In genomic region chr17:29059281-29059680, GRCh38 we compare ENCODE assay signal across 14 cellular contexts. TPM values are rescaled to one million over a fixed set of nuclear protein-coding genes. Genes with fewer than 3 reads are reported as not detected.
DNase-seq lines count a peak whose midpoint lies in the region; ATAC-seq and TF ChIP-seq lines count a peak whose summit lies in the region.
"Had no signal": no experiment of that assay in that cellular context is flagged by ENCODE, and none has a peak within 500 bp of the region (broad histone marks: within the 10 kb centered on the region; RNA-seq: fewer than 3 reads in every experiment).

No MANE protein-coding gene starts in this region.

- H3K9me3 ChIP-seq in SK-N-SH: no peaks in the 10 kb centered on the region
- H3K9me3 ChIP-seq: tibial artery had no signal

- H3F3A ChIP-seq in SK-N-SH (replicated peaks; ENCODE audit: insufficient read depth): no peaks in the 10 kb centered on the region

- WGBS in SK-N-SH (ENCODE audit: low lambda C conversion rate): 80% methylated on average over 2 of the region's 2 CpGs

- CTCF ChIA-PET in SK-N-SH (lab: Yijun Ruan, JAX): interaction anchor here (0.7 to 1.8 kb wide), 4 partner anchors 14 to 58 kb away, joined by 3 to 11 read pairs (median 4); no protein-coding TSS in a partner anchor
- CTCF ChIA-PET in RWPE1 (lab: Yijun Ruan, JAX): interaction anchor here (0.6 to 1.0 kb wide), 2 partner anchors 20 to 57 kb away, joined by 3 to 4 read pairs; no protein-coding TSS in a partner anchor

- H3K4me3 ChIP-seq in SK-N-SH (ENCODE audit: low read depth in 2 of 2, low read length in 1 of 2) (no peak overlapping the region), H7 (ENCODE audit: insufficient read depth, low read depth, low read length) (no peak overlapping the region)
- H3K4me3 ChIP-seq: tibial artery had no signal

- no peak overlapping the region for H2AFZ ChIP-seq in SK-N-SH (ENCODE audit: low read depth)

- POLR2A ChIA-PET in SK-N-SH (lab: Yijun Ruan, JAX): no interaction called here
- POLR2A ChIA-PET in RWPE1 (lab: Yijun Ruan, JAX; ENCODE audit: low non-redundant PET): no interaction called here

- TF ChIP-seq EP300 in SK-N-SH (IDR thresholded peaks at IDR 0.05; ENCODE audit: borderline replicate concordance in 1 of 2, low read depth in 1 of 2, low read length in 1 of 2): no peak

- H3K9me2 ChIP-seq in SK-N-SH: no peaks in the 10 kb centered on the region

- H3K36me3 ChIP-seq in SK-N-SH (replicated peaks in 1 of 2; ENCODE audit: control insufficient read depth in 1 of 2, insufficient read depth in 2 of 2, low read length in 1 of 2) (no peaks in the 10 kb centered on the region), H7 (replicated peaks; ENCODE audit: control insufficient read depth, insufficient read depth, low read length) (no peaks in the 10 kb centered on the region)
- H3K36me3 ChIP-seq: tibial artery had no signal

- H3K9ac ChIP-seq in SK-N-SH: no peak overlapping the region

- no peaks in the 10 kb centered on the region for H4K20me1 ChIP-seq in SK-N-SH (ENCODE audit: insufficient read depth)

- H3K27me3 ChIP-seq in SK-N-SH (ENCODE audit: insufficient read depth) (no peaks in the 10 kb centered on the region), H7 (ENCODE audit: control insufficient read depth, insufficient read depth, low read length) (no peaks in the 10 kb centered on the region)

- H3K79me2 ChIP-seq in SK-N-SH (ENCODE audit: insufficient read depth): no peaks in the 10 kb centered on the region

- H3K27ac ChIP-seq in SK-N-SH (ENCODE audit: low read depth in 2 of 2, low read length in 1 of 2) (no peak overlapping the region), RWPE1 (no peak overlapping the region)
- H3K27ac ChIP-seq: tibial artery had no signal

- peaks cover 7 to 45% of the 10 kb centered on the region in 2 experiments; a peak in 3 of 4 replicates for H3K4me1 ChIP-seq in SK-N-SH (ENCODE audit: control insufficient read depth in 1 of 2, insufficient read depth in 2 of 2, low read depth in 1 of 2, low read length in 1 of 2)

- H3K4me2 ChIP-seq in SK-N-SH: no peak overlapping the region

- peak; percentile 45 for ATAC-seq in SK-N-SH treated with all-trans-retinoic acid at 6 μM for 48 hours

- TF ChIP-seq RAD21 in SK-N-SH (IDR thresholded peaks at IDR 0.05; ENCODE audit: low read length): no peak

- TF ChIP-seq CTCF in SK-N-SH (IDR thresholded peaks at IDR 0.05): no peak
- TF ChIP-seq CTCF in RWPE1 (conservative IDR thresholded peaks at IDR 0.05; ENCODE audit: low read depth): no peak

- DNase-seq in SK-N-SH (no peak), RWPE1 (ENCODE audit: low spot score) (peak; percentile 30), fibroblast of peridontal ligament (ENCODE audit: extremely low read depth) (peak; percentile 63), superior temporal gyrus (ENCODE audit: extremely low spot score) (peak; percentile 52), midbrain (lab: John Stamatoyannopoulos, UW) (no peak), H7 (no peak)
- no peak for DNase-seq in activated CD4-positive, CD25-positive, alpha-beta regulatory T cell treated with anti-CD3 and anti-CD28 coated beads, Interleukin-2, amount 50 U/mL, for 72 hours
- DNase-seq: activated CD8-positive, alpha-beta memory T cell treated with anti-CD3 and anti-CD28 coated beads, Interleukin-2, amount 50 U/mL, for 48 hours; amniotic stem cell; naive B cell; NCI-H187 treated with DMSO at 0.1 percent for 48 hours; RPMI8226; tibial artery had no signal

TF ChIP-seq in SK-N-SH treated with all-trans-retinoic acid at 6 μM for 48 hours, 23 proteins besides CTCF, POLR2A, EP300 and RAD21 (continues in another document):
- no peak for TF ChIP-seq TSHZ2 (CRISPR knock-in tag; IDR thresholded peaks at IDR 0.05)
- no peak for TF ChIP-seq ESRRG (CRISPR knock-in tag; IDR thresholded peaks at IDR 0.05)
- no peak for TF ChIP-seq ZC3H10 (CRISPR knock-in tag; IDR thresholded peaks at IDR 0.05)
- TF ChIP-seq TOX (CRISPR knock-in tag; IDR thresholded peaks at IDR 0.05; ENCODE audit: borderline replicate concordance): no peak
- TF ChIP-seq ZFP30 (CRISPR knock-in tag; IDR thresholded peaks at IDR 0.05): no peak
- TF ChIP-seq TCF4 (CRISPR knock-in tag; IDR thresholded peaks at IDR 0.05; ENCODE audit: borderline replicate concordance): no peak
- TF ChIP-seq CSDC2 (CRISPR knock-in tag; IDR thresholded peaks at IDR 0.05): no peak
- no peak for TF ChIP-seq SNAI2 (CRISPR knock-in tag; IDR thresholded peaks at IDR 0.05)
- TF ChIP-seq BACH2 (CRISPR knock-in tag; IDR thresholded peaks at IDR 0.05; ENCODE audit: borderline replicate concordance): no peak
- no peak for TF ChIP-seq ZNF565 (CRISPR knock-in tag; conservative IDR thresholded peaks at IDR 0.05; ENCODE audit: low read depth)

TF ChIP-seq in SK-N-SH, 30 proteins besides CTCF, POLR2A, EP300 and RAD21:
- no peak for TF ChIP-seq MAX (IDR thresholded peaks at IDR 0.05; ENCODE audit: low read depth)

RNA-seq across cellular contexts. Expression of gene PIPOX, which starts 16.3 kb away (rescaled TPM):
- 0.31 and 0.55 TPM in 2 replicates for polyA plus RNA-seq in SK-N-SH (2012; rRNA removed)
- polyA plus RNA-seq in SK-N-SH (2012; cell fraction: cytosol; rRNA removed): 0.22 and 0.26 TPM in 2 replicates
- polyA plus RNA-seq in SK-N-SH (2012; cell fraction: nucleus; rRNA removed): 1.8 and 2.6 TPM in 2 replicates
- 17.4 and 26.4 TPM in 2 replicates for total RNA-seq in H7 (2014; rRNA removed; shearing (Covaris generic))

RNA-seq across cellular contexts. Expression of gene SEZ6, which starts 53.4 kb away (rescaled TPM):
- polyA plus RNA-seq in SK-N-SH (2012; rRNA removed): 0.12 and 0.37 TPM in 2 replicates
- polyA plus RNA-seq in SK-N-SH (2012; cell fraction: cytosol; rRNA removed): 0.19 and 0.43 TPM in 2 replicates
- polyA plus RNA-seq in SK-N-SH (2012; cell fraction: nucleus; rRNA removed): 0.34 and 0.36 TPM in 2 replicates
- total RNA-seq in H7 (2014; rRNA removed; shearing (Covaris generic)): 0.37 and 0.83 TPM in 2 replicates

Comparison
In these comparisons a context has a peak if more than half of its experiments do, and no peak if none do; other contexts are left out.
1. DNase-seq: peak in RWPE1 (single experiment), fibroblast of peridontal ligament (single experiment) and superior temporal gyrus (single experiment); none in SK-N-SH (single experiment), activated CD4-positive, CD25-positive, alpha-beta regulatory T cell treated with anti-CD3 and anti-CD28 coated beads, Interleukin-2, amount 50 U/mL, for 72 hours (single experiment), midbrain (single experiment) and H7 (single experiment).